21 cellular contexts compared by ENCODE assay signal in the genomic region with DNA sequence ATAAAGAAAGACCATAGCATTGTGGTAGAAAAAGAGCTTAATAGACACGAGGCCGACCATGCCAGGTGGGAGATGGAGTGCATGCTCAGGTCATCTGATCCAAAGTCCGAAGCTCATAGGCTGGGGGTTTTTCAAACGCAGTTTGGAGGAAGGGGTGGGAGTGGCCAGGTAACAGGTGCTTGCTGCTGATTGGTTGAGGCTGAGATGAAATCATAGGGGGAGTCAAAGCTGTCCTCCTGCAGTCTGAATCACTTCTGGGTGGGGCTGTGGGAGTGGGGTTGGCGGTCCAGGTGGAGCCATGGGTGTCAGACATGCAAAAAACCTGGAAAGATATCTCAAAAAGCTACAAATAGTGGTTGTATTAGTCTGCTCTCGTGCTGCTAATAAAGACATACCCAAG. TPM values are rescaled to one million over a fixed set of nuclear protein-coding genes. Genes with fewer than 3 reads are reported as not detected.
A peak's percentile ranks its signal among the peaks of the same experiment; 100 is the strongest.
DNase-seq lines count a peak whose midpoint lies in the region; ATAC-seq, FAIRE-seq and TF ChIP-seq lines count a peak whose summit lies in the region.
"Had no signal": no experiment of that assay in that cellular context is flagged by ENCODE, and none has a peak within 500 bp of the region (broad histone marks: within the 10 kb centered on the region; RNA-seq: fewer than 3 reads in every experiment).

No MANE protein-coding gene starts in this region.

- peaks cover 10% of the 10 kb centered on the region for H3K9me2 ChIP-seq in GM23338 (ENCODE audit: insufficient read depth)

- H3K27me3 ChIP-seq in GM23338 (ENCODE audit: insufficient read depth) (peaks cover 25% of the 10 kb centered on the region), H1 (replicated peaks in 1 of 4; ENCODE audit: control insufficient read depth in 3 of 4, extremely low read depth in 1 of 4, insufficient read depth in 3 of 4, low read length in 3 of 4) (peaks cover 0 to 10% (median 6%) of the 10 kb centered on the region in 4 experiments; a peak in 5 of 7 replicates)
- H3K27me3 ChIP-seq: BLaER1 had no signal

- no peak overlapping the region for H3K23ac ChIP-seq in H1 (ENCODE audit: insufficient read length)

- H3K9me3 Mint-ChIP-seq in GM23338, result peaks cover 30% of the 10 kb centered on the region
- H3K9me3 Mint-ChIP-seq in stimulated activated memory B cell treated with anti-CD40 and anti-IgM and Interleukin-4, amounts not matched to agents 10 μg/mL and 1 μg/mL and 100 μg/mL, for 72 hours, result peaks cover 13% of the 10 kb centered on the region
- peaks cover 0 to 13% (median 4%) of the 10 kb centered on the region in 9 donors for H3K9me3 Mint-ChIP-seq in naive thymus-derived CD8-positive, alpha-beta T cell

- H3K4me1 Mint-ChIP-seq in GM23338, result peaks cover 29% of the 10 kb centered on the region
- peaks cover 28% of the 10 kb centered on the region for H3K4me1 Mint-ChIP-seq in stimulated activated memory B cell treated with anti-CD40 and anti-IgM and Interleukin-4, amounts not matched to agents 10 μg/mL and 1 μg/mL and 100 μg/mL, for 72 hours
- peaks cover 9 to 25% (median 23%) of the 10 kb centered on the region in 4 donors for H3K4me1 Mint-ChIP-seq in naive thymus-derived CD8-positive, alpha-beta T cell

- H3K79me2 ChIP-seq in GM23338 (replicated peaks; ENCODE audit: insufficient read depth) (0 out of 2 replicates have a peak, but pooled peaks cover 9% of the 10 kb centered on the region), H1 (ENCODE audit: control insufficient read depth in 1 of 2, insufficient read depth in 2 of 2, low read length in 2 of 2) (0 out of 4 replicates have a peak, but pooled peaks cover 0 to 3% of the 10 kb centered on the region in 2 experiments)

- TF ChIP-seq CTCF in GM23338 (conservative IDR thresholded peaks at IDR 0.05; ENCODE audit: low read depth in 2 of 2) (no peak), H1 (IDR thresholded peaks at IDR 0.05; ENCODE audit: control extremely low read depth in 1 of 3, insufficient read depth in 1 of 3, low read depth in 1 of 3, low read length in 3 of 3) (no peak)

- peaks cover 4 to 10% of the 10 kb centered on the region in 2 experiments; a peak in 3 of 4 replicates for H3K9me3 ChIP-seq in H1 (ENCODE audit: insufficient read depth in 2 of 2, low read depth in 1 of 2, low read length in 1 of 2)
- H3K9me3 ChIP-seq: A549 had no signal

- H3K27ac ChIP-seq in GM23338 (ENCODE audit: low read depth), result no peak overlapping the region
- H3K27ac ChIP-seq in H1 (ENCODE audit: low read depth, low read length), result no peak overlapping the region
- H3K27ac ChIP-seq: 22Rv1, A549, BLaER1 had no signal

- peaks cover 18% of the 10 kb centered on the region for H3K27me3 Mint-ChIP-seq in GM23338 (ENCODE audit: insufficient read depth, low read depth, poor library complexity)
- peaks cover 21% of the 10 kb centered on the region for H3K27me3 Mint-ChIP-seq in stimulated activated memory B cell treated with anti-CD40 and anti-IgM and Interleukin-4, amounts not matched to agents 10 μg/mL and 1 μg/mL and 100 μg/mL, for 72 hours
- peaks cover 9 to 33% (median 18%) of the 10 kb centered on the region in 5 donors for H3K27me3 Mint-ChIP-seq in naive thymus-derived CD8-positive, alpha-beta T cell

- H3K27ac Mint-ChIP-seq in GM23338, result no peak overlapping the region; the same call in 1 of the 2 replicates
- peak overlapping the region; percentile 99 for H3K27ac Mint-ChIP-seq in stimulated activated memory B cell treated with anti-CD40 and anti-IgM and Interleukin-4, amounts not matched to agents 10 μg/mL and 1 μg/mL and 100 μg/mL, for 72 hours
- peak overlapping the region in 1 of 10 donors; percentile 76 for H3K27ac Mint-ChIP-seq in naive thymus-derived CD8-positive, alpha-beta T cell
- H3K27ac Mint-ChIP-seq: H9 had no signal

- no peak overlapping the region for H3K56ac ChIP-seq in H1 (replicated peaks; ENCODE audit: insufficient read length, low read depth, low read length)

- DNase-seq in NCI-H82 (lab: John Stamatoyannopoulos, UW) (peak; percentile 5), NCI-H82 treated with DMSO at 0.1 percent for 48 hours (lab: John Stamatoyannopoulos, UW; ENCODE audit: unreplicated experiment) (no peak), GM23338 (ENCODE audit: low spot score) (peak; percentile 35), H1 (ENCODE audit: low read depth in 1 of 2, low spot score in 2 of 2) (no peak), ecto neural progenitor cell (ENCODE audit: low spot score) (no peak), AG08396 (ENCODE audit: low spot score) (no peak)
- no peak for DNase-seq in naive thymus-derived CD8-positive, alpha-beta T cell
- DNase-seq: CD4-positive, alpha-beta memory T cell; DMS153; DMS79; GDM1; GOT3; H9 had no signal

- H3K4me2 ChIP-seq in GM23338 (no peak overlapping the region; the same call in 1 of the 2 replicates), H1 (ENCODE audit: insufficient read depth in 1 of 2, low read depth in 2 of 2, low read length in 2 of 2) (no peak overlapping the region; a peak in 1 of 4 replicates)
- H3K4me2 ChIP-seq: A549, BLaER1 had no signal

- TF ChIP-seq RAD21 in H1 (IDR thresholded peaks at IDR 0.05 in 1 of 2, conservative IDR thresholded peaks at IDR 0.05 in 1 of 2; ENCODE audit: low read depth in 2 of 2, low read length in 2 of 2), result no peak

- no peak overlapping the region for H3K14ac ChIP-seq in H1 (ENCODE audit: insufficient read length)

- H4K91ac ChIP-seq in H1 (replicated peaks; ENCODE audit: insufficient read length, low read length), result no peak overlapping the region

- no peak overlapping the region; the same call in 2 of the 3 replicates for H3K4me3 Mint-ChIP-seq in GM23338
- no peak overlapping the region for H3K4me3 Mint-ChIP-seq in stimulated activated memory B cell treated with anti-CD40 and anti-IgM and Interleukin-4, amounts not matched to agents 10 μg/mL and 1 μg/mL and 100 μg/mL, for 72 hours
- H3K4me3 Mint-ChIP-seq in naive thymus-derived CD8-positive, alpha-beta T cell, result no peak overlapping the region
- H3K4me3 Mint-ChIP-seq: CD14-positive monocyte, H9 had no signal

- H4K20me1 ChIP-seq in GM23338 (replicated peaks; ENCODE audit: insufficient read depth) (no peaks in the 10 kb centered on the region), H1 (replicated peaks in 1 of 2; ENCODE audit: control insufficient read depth in 1 of 2, insufficient read depth in 2 of 2, low read length in 2 of 2) (no peaks in the 10 kb centered on the region)

- no peak overlapping the region for H2BK15ac ChIP-seq in H1 (ENCODE audit: low read length)

- H3K18ac ChIP-seq in H1 (ENCODE audit: extremely low read depth, low read length), result no peak overlapping the region

- no peak overlapping the region for H2AK5ac ChIP-seq in H1 (ENCODE audit: low read depth, low read length)

- POLR2A ChIA-PET in H1 (lab: Charles Lee; ENCODE audit: partially characterized antibody), result no interaction called here
- POLR2A ChIA-PET in naive thymus-derived CD8-positive, alpha-beta T cell (lab: Charles Lee), result no interaction called here

- CTCF ChIA-PET in H1 (lab: Charles Lee; ENCODE audit: partially characterized antibody), result interaction anchor here (0.8 to 1.6 kb wide), 4 partner anchors 9 to 134 kb away, joined by 3 to 5 read pairs (median 3); no protein-coding TSS in a partner anchor

- TF ChIP-seq POLR2A in H1 (IDR thresholded peaks at IDR 0.05; ENCODE audit: control extremely low read depth in 1 of 2, low read depth in 2 of 2, low read length in 2 of 2), result no peak

- WGBS in H1 (ENCODE audit: extremely low coverage in 1 of 2, insufficient coverage in 1 of 2, insufficient read length in 1 of 2, insufficient replicate concordance in 2 of 2, low coverage in 1 of 2, low lambda C conversion rate in 2 of 2, missing lambda C conversion rate in 1 of 2), 2 experiments, result 85% methylated on average over 6 of the region's 6 CpGs; no CpG with 5 or more reads in 1 of the 2 experiments

- no peak overlapping the region for H3K9ac ChIP-seq in H1 (replicated peaks in 1 of 4; ENCODE audit: extremely low read depth in 1 of 4, low read depth in 3 of 4, low read length in 3 of 4)
- H3K9ac ChIP-seq: BLaER1 had no signal

- H3K79me1 ChIP-seq in H1 (ENCODE audit: low read depth, low read length), result no peaks in the 10 kb centered on the region

- H2BK12ac ChIP-seq in H1 (ENCODE audit: low read depth, low read length), result no peak overlapping the region

- H3K36me3 ChIP-seq in GM23338 (ENCODE audit: insufficient read depth) (peaks cover 9% of the 10 kb centered on the region; the same call in 1 of the 2 replicates), H1 (ENCODE audit: control insufficient read depth in 2 of 4, insufficient read depth in 4 of 4, low read length in 3 of 4) (no peaks in the 10 kb centered on the region)
- H3K36me3 ChIP-seq: BLaER1 had no signal

- H3K23me2 ChIP-seq in H1 (ENCODE audit: low read depth, low read length), result peaks cover 15% of the 10 kb centered on the region

- no peak for TF ChIP-seq EP300 in H1 (IDR thresholded peaks at IDR 0.05; ENCODE audit: borderline replicate concordance in 1 of 2, low read depth in 2 of 2, low read length in 2 of 2)

- FAIRE-seq in H1 (lab: Jason Lieb, UNC), result no peak
- FAIRE-seq: A549, GM12892, GM18507, HTR-8/SVneo had no signal

- H4K5ac ChIP-seq in H1 (ENCODE audit: insufficient read length, low read depth, low read length), result no peak overlapping the region

- no peak overlapping the region for H2BK120ac ChIP-seq in H1 (replicated peaks; ENCODE audit: low read depth, low read length)

- H4K8ac ChIP-seq in H1 (ENCODE audit: extremely low read depth, insufficient read depth, low read length), result no peak overlapping the region; the same call in 1 of the 2 replicates

- peaks cover 15% of the 10 kb centered on the region; the same call in 2 of the 3 replicates for H3K36me3 Mint-ChIP-seq in GM23338 (ENCODE audit: low read depth)
- H3K36me3 Mint-ChIP-seq in stimulated activated memory B cell treated with anti-CD40 and anti-IgM and Interleukin-4, amounts not matched to agents 10 μg/mL and 1 μg/mL and 100 μg/mL, for 72 hours, result peaks cover 26% of the 10 kb centered on the region
- H3K36me3 Mint-ChIP-seq in naive thymus-derived CD8-positive, alpha-beta T cell, result peaks cover 0 to 4% (median 0%) of the 10 kb centered on the region in 3 donors
- H3K36me3 Mint-ChIP-seq: CD14-positive monocyte had no signal

- H3K4me3 ChIP-seq in GM23338, result no peak overlapping the region
- H3K4me3 ChIP-seq in H1 (ENCODE audit: extremely low read depth in 1 of 4, insufficient read depth in 2 of 4, low read depth in 3 of 4, low read length in 4 of 4), result no peak overlapping the region
- H3K4me3 ChIP-seq: A549, BLaER1 had no signal

- H3F3A ChIP-seq in GM23338 (replicated peaks; ENCODE audit: low read depth), result no peaks in the 10 kb centered on the region

- H3K4me1 ChIP-seq in GM23338 (ENCODE audit: insufficient read depth) (peaks cover 16% of the 10 kb centered on the region), H1 (replicated peaks in 1 of 4; ENCODE audit: control insufficient read depth in 3 of 4, insufficient read depth in 4 of 4, low read length in 3 of 4) (peaks cover 3 to 12% (median 8%) of the 10 kb centered on the region in 4 experiments)

- no peak overlapping the region for H2AFZ ChIP-seq in GM23338
- no peak overlapping the region for H2AFZ ChIP-seq in H1 (ENCODE audit: low read length)

- H2BK5ac ChIP-seq in H1 (ENCODE audit: low read depth, low read length), result no peak overlapping the region

- H2BK20ac ChIP-seq in H1 (ENCODE audit: low read length), result no peak overlapping the region

- no peak overlapping the region for H3K4ac ChIP-seq in H1 (replicated peaks; ENCODE audit: insufficient read length, low read depth, low read length)

- no peak for ATAC-seq in GM23338
- ATAC-seq in stimulated activated memory B cell treated with anti-CD40 and anti-IgM and Interleukin-4, amounts not matched to agents 10 μg/mL and 1 μg/mL and 100 μg/mL, for 72 hours, result no peak
- ATAC-seq in naive thymus-derived CD8-positive, alpha-beta T cell, result no peak
- ATAC-seq: A549 had no signal

RNA-seq across cellular contexts. Expression of gene ERCC6, which starts 2.8 kb away (rescaled TPM):
- total RNA-seq in GM23338 (2014; rRNA removed; shearing (Covaris generic)), result 10.1 and 13.8 TPM in 2 replicates
- polyA plus RNA-seq in GM23338 (2016; fragmentation: Nextera tagmentation; extraction: Ambion mirVana), result 2.5 and 4.0 TPM in 2 replicates
- 11.9 and 15.8 TPM in 2 replicates for total RNA-seq in H1 (2021; fragmentation: NEBNext Ultra II Directional; extraction: Animal tissue kit (Norgen Biotek cat#: 25700))
- polyA plus RNA-seq in H1 (2011; rRNA removed), result 3.9 and 4.1 TPM in 2 replicates
- polyA plus RNA-seq in H1 (2011; cell fraction: cytosol; rRNA removed), result 4.2 TPM
- polyA plus RNA-seq in H1 (2011; cell fraction: nucleus; rRNA removed), result 11.3 TPM
- polyA plus RNA-seq in H1 (2012, experiment 1 of 2), result 3.6 to 5.8 TPM (median 4.4 TPM) in 4 replicates
- polyA plus RNA-seq in H1 (2012, experiment 2 of 2), result 0.16 TPM
- 3.1 TPM for polyA plus RNA-seq in H1 (2013, experiment 1 of 2)
- polyA plus RNA-seq in H1 (2013, experiment 2 of 2), result 2.6 TPM
- polyA minus RNA-seq in H1 (2011; rRNA and poly(A)+ RNA removed), result 40.8 and 41.5 TPM in 2 replicates
- polyA minus RNA-seq in H1 (2011; cell fraction: cytosol; rRNA and poly(A)+ RNA removed), result 6.8 TPM
- 24.9 TPM for polyA minus RNA-seq in H1 (2011; cell fraction: nucleus; rRNA and poly(A)+ RNA removed)
- total RNA-seq in naive thymus-derived CD8-positive, alpha-beta T cell, result 10 to 100 TPM; 49.8 to 50.4 TPM
- 1 to 10 TPM; 7.9 to 9.0 (median 8.4) TPM for polyA plus RNA-seq in naive thymus-derived CD8-positive, alpha-beta T cell

Comparison
In these comparisons a context has a peak if more than half of its experiments do, and no peak if none do; other contexts are left out.
1. DNase-seq: peak in NCI-H82 (single experiment) and GM23338 (single experiment); none in NCI-H82 treated with DMSO at 0.1 percent for 48 hours (single experiment), H1 (0 of 2), ecto neural progenitor cell (single experiment), naive thymus-derived CD8-positive, alpha-beta T cell (0 of 10) and AG08396 (single experiment).